24 cellular contexts compared by ENCODE assay signal in genomic region chr9:3177362-3177761, GRCh38.
A peak's percentile ranks its signal among the peaks of the same experiment; 100 is the strongest.
DNase-seq lines count a peak whose midpoint lies in the region; ATAC-seq and TF ChIP-seq lines count a peak whose summit lies in the region.
"Had no signal": no experiment of that assay in that cellular context is flagged by ENCODE, and none has a peak within 500 bp of the region (broad histone marks: within the 10 kb centered on the region; RNA-seq: fewer than 3 reads in every experiment).

No MANE protein-coding gene starts in this region.

- H3K9ac ChIP-seq in colonic mucosa (ENCODE audit: low read depth in 2 of 2, low read length in 2 of 2): no peak overlapping the region
- H3K9ac ChIP-seq: KMS-11, neural progenitor cell, SK-N-SH had no signal

- ATAC-seq in left cardiac atrium: no peak
- ATAC-seq in HG03045 (IDR thresholded peaks at IDR 0.05; ENCODE audit: unreplicated experiment): no peak
- no peak for ATAC-seq in esophagus mucosa
- ATAC-seq: activated CD8-positive, alpha-beta T cell treated with anti-CD3 and anti-CD28 coated beads for 36 hours; left lung; stimulated activated naive CD8-positive, alpha-beta T cell treated with anti-CD3 and anti-CD28 coated beads, Interleukin-15, Interleukin-2, amounts not matched to agents 100 U/mL and 50 U/mL, for 24 hours had no signal

- peak; percentile 18 for DNase-seq in GDM1 (lab: John Stamatoyannopoulos, UW)
- peak; percentile 52 for DNase-seq in NCI-H69 (lab: John Stamatoyannopoulos, UW)
- peak; percentile 52 for DNase-seq in colonic mucosa
- DNase-seq in myocyte (ENCODE audit: low read depth): peak; percentile 9
- no peak for DNase-seq in left cardiac atrium
- DNase-seq: activated CD8-positive, alpha-beta memory T cell treated with anti-CD3 and anti-CD28 coated beads, Interleukin-2, amount 50 U/mL, for 48 hours; activated CD8-positive, alpha-beta T cell treated with anti-CD3 and anti-CD28 coated beads for 36 hours; activated naive CD4-positive, alpha-beta T cell treated with Interleukin-2 at 50 U/mL for 16 hours; CD4-positive, alpha-beta memory T cell; dorsolateral prefrontal cortex; immature natural killer cell; left lung; mesenchymal stem cell; NCI-H2107; NCI-H446 treated with DMSO at 0.1 percent for 48 hours; NCI-H82; SK-N-SH; stimulated activated CD4-positive, alpha-beta T cell treated with anti-CD3 and anti-CD28 coated beads, Interleukin-1b, Interleukin-23, amount 100 ng/mL, for 48 hours; stimulated activated naive CD8-positive, alpha-beta T cell treated with anti-CD3 and anti-CD28 coated beads, Interleukin-15, Interleukin-2, amounts not matched to agents 100 U/mL and 50 U/mL, for 24 hours had no signal

- H3K9me3 ChIP-seq in colonic mucosa: no peaks in the 10 kb centered on the region
- H3K9me3 ChIP-seq: left lung, right atrium auricular region, SK-N-SH had no signal

- peaks cover 7% of the 10 kb centered on the region for H3K27me3 ChIP-seq in colonic mucosa

- no peaks in the 10 kb centered on the region for H3K36me3 ChIP-seq in colonic mucosa
- H3K36me3 ChIP-seq: left lung, neural progenitor cell, right atrium auricular region had no signal

- intact Hi-C loops in colonic mucosa (cut with DNase I) (no loop called here), left cardiac atrium (cut with DNase I) (no loop called here)

- no peak overlapping the region for H3K4me3 ChIP-seq in colonic mucosa
- H3K4me3 ChIP-seq: dorsolateral prefrontal cortex, left lung, neural progenitor cell, right atrium auricular region had no signal

- H3K4me1 ChIP-seq in colonic mucosa: no peaks in the 10 kb centered on the region

- no peak for TF ChIP-seq CTCF in colonic mucosa (IDR thresholded peaks at IDR 0.05)

- H3K27ac ChIP-seq in colonic mucosa: no peak overlapping the region
- H3K27ac ChIP-seq: dorsolateral prefrontal cortex, KMS-11, left lung, neural progenitor cell, right atrium auricular region had no signal
